Comparison of ENCODE assay signal across 11 cellular contexts in the genomic region with DNA sequence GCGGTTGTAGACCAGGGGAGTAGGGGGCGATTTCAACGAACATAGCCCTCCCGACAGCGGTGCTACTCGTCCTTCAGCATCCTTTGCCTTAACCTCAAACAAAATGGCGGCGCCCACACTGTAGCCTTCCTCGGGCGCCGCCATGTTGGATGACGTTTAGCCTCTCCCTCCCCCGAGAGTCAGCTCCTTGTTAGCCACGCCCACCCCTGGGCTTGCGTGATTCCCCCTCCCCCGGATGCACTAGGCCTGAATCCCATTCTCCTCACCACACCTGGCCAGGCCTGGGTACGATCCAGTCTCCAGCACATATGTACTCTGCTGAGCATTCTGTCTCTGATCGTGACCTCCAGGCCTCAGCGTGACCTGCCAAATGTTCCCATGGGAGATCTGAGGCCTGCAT. TPM values are rescaled to one million over a fixed set of nuclear protein-coding genes. Genes with fewer than 3 reads are reported as not detected.
DNase-seq lines count a peak whose midpoint lies in the region; ATAC-seq, FAIRE-seq and TF ChIP-seq lines count a peak whose summit lies in the region.
"Had no signal": no experiment of that assay in that cellular context is flagged by ENCODE, and none has a peak within 500 bp of the region (broad histone marks: within the 10 kb centered on the region; RNA-seq: fewer than 3 reads in every experiment).

No MANE protein-coding gene starts in this region.

- H3K4me3 ChIP-seq in kidney (ENCODE audit: low read length in 2 of 2) (no peak overlapping the region), skeletal muscle satellite cell (ENCODE audit: low read length) (no peak overlapping the region)
- H3K4me3 ChIP-seq: thoracic aorta had no signal

- H3K36me3 ChIP-seq in kidney (ENCODE audit: control insufficient read depth in 1 of 2, insufficient read depth in 2 of 2, low read length in 2 of 2): no peaks in the 10 kb centered on the region
- H3K36me3 ChIP-seq in skeletal muscle satellite cell (ENCODE audit: insufficient read depth, low read length): no peaks in the 10 kb centered on the region
- H3K36me3 ChIP-seq: neutrophil, thoracic aorta had no signal

- H3K9me3 ChIP-seq in kidney (ENCODE audit: control insufficient read depth in 1 of 2, low read length in 2 of 2): no peaks in the 10 kb centered on the region
- H3K9me3 ChIP-seq in skeletal muscle satellite cell (replicated peaks; ENCODE audit: low read length): no peaks in the 10 kb centered on the region
- no peaks in the 10 kb centered on the region for H3K9me3 ChIP-seq in CD4-positive, alpha-beta T cell (ENCODE audit: control insufficient read depth, low read length)
- H3K9me3 ChIP-seq: neutrophil, thoracic aorta had no signal

- no peak for FAIRE-seq in kidney (lab: Jason Lieb, UNC)

- H3K4me3 Mint-ChIP-seq in CD4-positive, alpha-beta T cell: no peak overlapping the region

- peak; percentile 98 for DNase-seq in NCI-H146 (lab: John Stamatoyannopoulos, UW)
- DNase-seq in dermis blood vessel endothelial cell: peak; percentile 41
- DNase-seq in kidney: peak; percentile 76
- DNase-seq in stimulated activated CD8-positive, alpha-beta memory T cell treated with anti-CD3 and anti-CD28 coated beads, Interleukin-4, amount 100 ng/mL, for 48 hours: no peak
- DNase-seq in CD4-positive, alpha-beta T cell: no peak
- no peak for DNase-seq in H4 (ENCODE audit: low spot score)
- no peak for DNase-seq in amniotic stem cell (lab: John Stamatoyannopoulos, UW)
- DNase-seq: T-helper 9 cell had no signal

- H3K9me3 Mint-ChIP-seq in CD4-positive, alpha-beta T cell: no peaks in the 10 kb centered on the region

- no peak overlapping the region for H3K27ac ChIP-seq in kidney (ENCODE audit: low read depth in 2 of 2, low read length in 2 of 2)
- no peak overlapping the region for H3K27ac ChIP-seq in CD4-positive, alpha-beta T cell (ENCODE audit: low read depth, low read length)
- H3K27ac ChIP-seq: neutrophil, thoracic aorta had no signal

- H3K27ac Mint-ChIP-seq in CD4-positive, alpha-beta T cell: no peak overlapping the region

- TF ChIP-seq CTCF in kidney (IDR thresholded peaks at IDR 0.05; ENCODE audit: borderline replicate concordance, extremely low read depth, insufficient read depth): no peak
- no peak for TF ChIP-seq CTCF in CD4-positive, alpha-beta T cell (IDR thresholded peaks at IDR 0.05)

- H3K27me3 ChIP-seq in skeletal muscle satellite cell (ENCODE audit: control insufficient read depth, insufficient read depth, low read length): no peaks in the 10 kb centered on the region
- H3K27me3 ChIP-seq in CD4-positive, alpha-beta T cell (ENCODE audit: control insufficient read depth, insufficient read depth, low read length): no peaks in the 10 kb centered on the region
- H3K27me3 ChIP-seq: neutrophil had no signal

- no peaks in the 10 kb centered on the region for H3K36me3 Mint-ChIP-seq in CD4-positive, alpha-beta T cell (ENCODE audit: low read depth)

- H3K4me1 ChIP-seq in kidney (ENCODE audit: control insufficient read depth in 1 of 2, insufficient read depth in 1 of 2, low read depth in 1 of 2, low read length in 2 of 2) (no peaks in the 10 kb centered on the region), skeletal muscle satellite cell (ENCODE audit: control insufficient read depth, insufficient read depth, low read length) (no peaks in the 10 kb centered on the region)

- POLR2A ChIA-PET in CD4-positive, alpha-beta T cell (lab: Charles Lee): interaction anchor here (0.6 kb wide), 1 partner anchor 178 kb away, joined by 3 read pairs; no protein-coding TSS in a partner anchor

- no peaks in the 10 kb centered on the region for H3K27me3 Mint-ChIP-seq in CD4-positive, alpha-beta T cell

- intact Hi-C loops in kidney (cut with DNase I): no loop called here
- intact Hi-C loops in CD4-positive, alpha-beta T cell (cut with DNase I, micrococcal nuclease): no loop called here

- no peak for ATAC-seq in CD4-positive, alpha-beta T cell (ENCODE audit: poor library complexity)

- CTCF ChIA-PET in CD4-positive, alpha-beta T cell (lab: Charles Lee): no interaction called here

- H3K4me2 ChIP-seq in skeletal muscle satellite cell (ENCODE audit: low read length): peak overlapping the region; percentile 23

- no peaks in the 10 kb centered on the region for H3K4me1 Mint-ChIP-seq in CD4-positive, alpha-beta T cell (ENCODE audit: low read depth)

- H3K9ac ChIP-seq in kidney (ENCODE audit: low read length in 2 of 2): no peak overlapping the region
- H3K9ac ChIP-seq in skeletal muscle satellite cell (ENCODE audit: low read depth, low read length): no peak overlapping the region

RNA-seq across cellular contexts. Expression of gene ZNF157, which starts 49.0 kb away (rescaled TPM):
- total RNA-seq in dermis blood vessel endothelial cell (0.17 TPM in 1 of 2 replicates, not detected in the other), kidney (0.57 TPM)
- 0.17 TPM for polyA plus RNA-seq in kidney (ENCODE audit: insufficient read depth, low read depth, low replicate concordance)
- not detected in 2 replicates for total RNA-seq in skeletal muscle satellite cell (2012; rRNA removed)
- under 1 TPM; 0.47 to 0.50 TPM for total RNA-seq in CD4-positive, alpha-beta T cell
- not detected in 2 replicates for total RNA-seq in H4 (2014; rRNA removed; shearing (Covaris generic))
- total RNA-seq: thoracic aorta had no signal

Comparison
In these comparisons a context has a peak if more than half of its experiments do, and no peak if none do; other contexts are left out.
1. DNase-seq: peak in NCI-H146 (single experiment), dermis blood vessel endothelial cell (single experiment) and kidney (single experiment); none in stimulated activated CD8-positive, alpha-beta memory T cell treated with anti-CD3 and anti-CD28 coated beads, Interleukin-4, amount 100 ng/mL, for 48 hours (single experiment), CD4-positive, alpha-beta T cell (0 of 10), H4 (single experiment) and amniotic stem cell (single experiment).